In genomic region chr2:120631241-120631640, GRCh38 we compare ENCODE assay signal across 20 cellular contexts.
DNase-seq lines count a peak whose midpoint lies in the region; ATAC-seq and TF ChIP-seq lines count a peak whose summit lies in the region.
"Had no signal": no experiment of that assay in that cellular context is flagged by ENCODE, and none has a peak within 500 bp of the region (broad histone marks: within the 10 kb centered on the region; RNA-seq: fewer than 3 reads in every experiment).

No MANE protein-coding gene starts in this region.

- H3K9ac ChIP-seq in mammary epithelial cell (ENCODE audit: insufficient read depth, low read length): no peak overlapping the region
- H3K9ac ChIP-seq: SK-N-SH had no signal

- TF ChIP-seq POLR2A in spleen (IDR thresholded peaks at IDR 0.05): no peak

- TF ChIP-seq CTCF in Caco-2 (IDR thresholded peaks at IDR 0.05; ENCODE audit: insufficient read depth in 1 of 2, low read depth in 1 of 2, low read length in 1 of 2, severe bottlenecking in 1 of 2, unreplicated experiment in 1 of 2) (no peak), mammary epithelial cell (conservative IDR thresholded peaks at IDR 0.05 in 1 of 2, IDR thresholded peaks at IDR 0.05 in 1 of 2; ENCODE audit: extremely low read depth in 1 of 2, insufficient read depth in 1 of 2, low read depth in 1 of 2, low read length in 2 of 2) (no peak), lower lobe of right lung (IDR thresholded peaks at IDR 0.05) (no peak), spleen (IDR thresholded peaks at IDR 0.05 in 8 of 11, conservative IDR thresholded peaks at IDR 0.05 in 3 of 11) (no peak)

- dilution Hi-C loops in mammary epithelial cell (cut with HindIII; ENCODE audit: low sequenced_read_pairs): no loop called here

- H3K36me3 ChIP-seq in Caco-2 (ENCODE audit: control insufficient read depth, insufficient read depth, low read length): no peaks in the 10 kb centered on the region
- no peaks in the 10 kb centered on the region for H3K36me3 ChIP-seq in mammary epithelial cell (ENCODE audit: insufficient read depth, low read length)
- H3K36me3 ChIP-seq in lower lobe of right lung: no peaks in the 10 kb centered on the region
- no peaks in the 10 kb centered on the region for H3K36me3 ChIP-seq in spleen
- H3K36me3 ChIP-seq: HAP-1 had no signal

- CTCF ChIA-PET in Caco-2 (lab: Charles Lee): no interaction called here
- CTCF ChIA-PET in mammary epithelial cell (lab: Charles Lee; ENCODE audit: low non-redundant PET): interaction anchor here (0.6 kb wide), 1 partner anchor 27 kb away, joined by 4 read pairs; no protein-coding TSS in a partner anchor

- no peaks in the 10 kb centered on the region for H4K20me1 ChIP-seq in mammary epithelial cell (ENCODE audit: insufficient read depth, low read length)

- no peaks in the 10 kb centered on the region for H3K79me2 ChIP-seq in mammary epithelial cell (ENCODE audit: insufficient read depth, low read length)

- no peak for DNase-seq in Caco-2
- no peak for DNase-seq in mammary epithelial cell
- no peak for DNase-seq in lower lobe of right lung
- DNase-seq in spleen: peak; percentile 66
- no peak for DNase-seq in ureter (ENCODE audit: low spot score)
- no peak for DNase-seq in DMS153 treated with DMSO at 0.1 percent for 48 hours (lab: John Stamatoyannopoulos, UW; ENCODE audit: unreplicated experiment)
- no peak for DNase-seq in activated T-helper 2 cell treated with anti-CD3 and anti-CD28 coated beads, Interferon-gamma antibody, Interleukin-2, Interleukin-4, amounts not matched to agents 10 μg/mL and 5 μg/mL and 100 μg/mL, durations not matched to agents 14 hours and 24 hours and 36 hours (ENCODE audit: low spot score)
- DNase-seq: CD4-positive, CD25-positive, alpha-beta regulatory T cell; COR-L47; GDM1; NCI-H1105 treated with DMSO at 0.1 percent for 48 hours; NCI-H1694; NCI-H2081 treated with DMSO at 0.1 percent for 48 hours; NCI-H510A; NCI-H774; SHP77; SK-N-SH had no signal

- POLR2A ChIA-PET in Caco-2 (lab: Charles Lee): no interaction called here

- H3K27me3 ChIP-seq in Caco-2 (replicated peaks; ENCODE audit: control insufficient read depth, insufficient read depth, low read length) (no peaks in the 10 kb centered on the region), mammary epithelial cell (ENCODE audit: insufficient read depth, low read length) (no peaks in the 10 kb centered on the region), lower lobe of right lung (ENCODE audit: low read depth) (no peaks in the 10 kb centered on the region), spleen (replicated peaks in 1 of 7) (peaks cover 0 to 6% (median 0%) of the 10 kb centered on the region in 7 donors)

- 93% methylated on average over 2 of the region's 4 CpGs for WGBS in mammary epithelial cell (ENCODE audit: low coverage, missing lambda C conversion rate)
- WGBS in spleen, 5 donors: 69 to 89% (median 76%) methylated on average over 4 of the region's 4 CpGs

- no peak overlapping the region for H3K4me3 ChIP-seq in Caco-2 (ENCODE audit: low read depth, low read length)
- H3K4me3 ChIP-seq in mammary epithelial cell (replicated peaks in 1 of 3; ENCODE audit: insufficient read depth in 1 of 3, low read depth in 2 of 3, low read length in 3 of 3): no peak overlapping the region
- no peak overlapping the region for H3K4me3 ChIP-seq in lower lobe of right lung
- no peak overlapping the region for H3K4me3 ChIP-seq in spleen
- H3K4me3 ChIP-seq: HAP-1, K562 had no signal

- ATAC-seq in lower lobe of right lung (no peak), HG03135 (IDR thresholded peaks at IDR 0.05; ENCODE audit: unreplicated experiment) (no peak)
- ATAC-seq: K562 had no signal

- peak overlapping the region; percentile 76 for H2AFZ ChIP-seq in mammary epithelial cell (ENCODE audit: low read depth, low read length)

- intact Hi-C loops in Caco-2 (cut with micrococcal nuclease; ENCODE audit: unreplicated experiment) (no loop called here), mammary epithelial cell (cut with micrococcal nuclease) (no loop called here), lower lobe of right lung (cut with DNase I) (no loop called here), spleen (cut with DNase I; ENCODE audit: low total_unique reads) (no loop called here)
- intact Hi-C loops in activated T-helper 2 cell treated with anti-CD3 and anti-CD28 coated beads, Interferon-gamma antibody, Interleukin-2, Interleukin-4, amounts not matched to agents 10 μg/mL and 5 μg/mL and 100 μg/mL, durations not matched to agents 14 hours and 24 hours and 36 hours (cut with micrococcal nuclease): no loop called here

- no peaks in the 10 kb centered on the region for H3K4me1 Mint-ChIP-seq in Caco-2 (ENCODE audit: low read depth, unreplicated experiment)
- H3K4me1 Mint-ChIP-seq in activated T-helper 2 cell treated with anti-CD3 and anti-CD28 coated beads, Interferon-gamma antibody, Interleukin-2, Interleukin-4, amounts not matched to agents 10 μg/mL and 5 μg/mL and 100 μg/mL, durations not matched to agents 14 hours and 24 hours and 36 hours (ENCODE audit: low read depth): no peaks in the 10 kb centered on the region
- H3K4me1 Mint-ChIP-seq: CD4-positive, CD25-positive, alpha-beta regulatory T cell had no signal

- H3K9me3 ChIP-seq in Caco-2 (peaks cover 6% of the 10 kb centered on the region), mammary epithelial cell (replicated peaks; ENCODE audit: insufficient read depth, low read length) (no peaks in the 10 kb centered on the region), lower lobe of right lung (no peaks in the 10 kb centered on the region), spleen (peaks cover 0 to 7% (median 0%) of the 10 kb centered on the region in 8 donors)
- H3K9me3 ChIP-seq: HAP-1, SK-N-SH had no signal

- no TSS peak for BruUV-seq in Caco-2 (replicated peaks; lab: Mats Ljungman, UMichigan)
- BruUV-seq in mammary epithelial cell (replicated peaks; lab: Mats Ljungman, UMichigan): no TSS peak

- no peaks in the 10 kb centered on the region for H3K27me3 Mint-ChIP-seq in Caco-2 (ENCODE audit: insufficient read depth, unreplicated experiment)
- H3K27me3 Mint-ChIP-seq in activated T-helper 2 cell treated with anti-CD3 and anti-CD28 coated beads, Interferon-gamma antibody, Interleukin-2, Interleukin-4, amounts not matched to agents 10 μg/mL and 5 μg/mL and 100 μg/mL, durations not matched to agents 14 hours and 24 hours and 36 hours (ENCODE audit: low read depth): no peaks in the 10 kb centered on the region

- H3K4me3 Mint-ChIP-seq in Caco-2 (ENCODE audit: unreplicated experiment): no peak overlapping the region
- H3K4me3 Mint-ChIP-seq in activated T-helper 2 cell treated with anti-CD3 and anti-CD28 coated beads, Interferon-gamma antibody, Interleukin-2, Interleukin-4, amounts not matched to agents 10 μg/mL and 5 μg/mL and 100 μg/mL, durations not matched to agents 14 hours and 24 hours and 36 hours (ENCODE audit: low read depth): no peak overlapping the region
- H3K4me3 Mint-ChIP-seq: CD4-positive, CD25-positive, alpha-beta regulatory T cell had no signal

- no peaks in the 10 kb centered on the region for H3K36me3 Mint-ChIP-seq in Caco-2 (ENCODE audit: insufficient read depth, unreplicated experiment)
- H3K36me3 Mint-ChIP-seq in activated T-helper 2 cell treated with anti-CD3 and anti-CD28 coated beads, Interferon-gamma antibody, Interleukin-2, Interleukin-4, amounts not matched to agents 10 μg/mL and 5 μg/mL and 100 μg/mL, durations not matched to agents 14 hours and 24 hours and 36 hours (ENCODE audit: low read depth): no peaks in the 10 kb centered on the region
- H3K36me3 Mint-ChIP-seq: CD4-positive, CD25-positive, alpha-beta regulatory T cell had no signal

- H3K4me1 ChIP-seq in Caco-2 (no peaks in the 10 kb centered on the region), mammary epithelial cell (ENCODE audit: insufficient read depth, low read length) (peaks cover 8% of the 10 kb centered on the region), lower lobe of right lung (peaks cover 7% of the 10 kb centered on the region), spleen (no peaks in the 10 kb centered on the region)
- H3K4me1 ChIP-seq: HAP-1 had no signal

- no peak overlapping the region for H3K27ac ChIP-seq in mammary epithelial cell (ENCODE audit: insufficient read depth, low read depth, low read length)
- peak overlapping the region; percentile 64 for H3K27ac ChIP-seq in lower lobe of right lung
- H3K27ac ChIP-seq in spleen: no peak overlapping the region

- peaks cover 10% of the 10 kb centered on the region for H3K9me3 Mint-ChIP-seq in Caco-2 (ENCODE audit: unreplicated experiment)
- no peaks in the 10 kb centered on the region for H3K9me3 Mint-ChIP-seq in activated T-helper 2 cell treated with anti-CD3 and anti-CD28 coated beads, Interferon-gamma antibody, Interleukin-2, Interleukin-4, amounts not matched to agents 10 μg/mL and 5 μg/mL and 100 μg/mL, durations not matched to agents 14 hours and 24 hours and 36 hours

- peak overlapping the region; percentile 4 for H3K27ac Mint-ChIP-seq in Caco-2 (ENCODE audit: unreplicated experiment)
- no peak overlapping the region for H3K27ac Mint-ChIP-seq in activated T-helper 2 cell treated with anti-CD3 and anti-CD28 coated beads, Interferon-gamma antibody, Interleukin-2, Interleukin-4, amounts not matched to agents 10 μg/mL and 5 μg/mL and 100 μg/mL, durations not matched to agents 14 hours and 24 hours and 36 hours
- H3K27ac Mint-ChIP-seq: CD4-positive, CD25-positive, alpha-beta regulatory T cell had no signal

- H3K4me2 ChIP-seq in mammary epithelial cell (ENCODE audit: insufficient read depth, low read depth, low read length): no peak overlapping the region
- H3K4me2 ChIP-seq: SK-N-SH had no signal

- in situ Hi-C loops in mammary epithelial cell (cut with MboI; ENCODE audit: low sequenced_read_pairs in 2 of 2): no loop called here
